In genomic region chr11:19725379-19726079, GRCh38 we compare ENCODE assay signal across 1 cellular context.
TF ChIP-seq lines count a peak whose summit lies in the region.

No MANE protein-coding gene starts in this region.

TF ChIP-seq in WTC11, 78 proteins besides CTCF, POLR2A, EP300 and RAD21 (continued from another document):
- TF ChIP-seq CDX4 (CRISPR knock-in tag; IDR thresholded peaks at IDR 0.05; ENCODE audit: borderline replicate concordance), result no peak
- TF ChIP-seq, protein P1, sequence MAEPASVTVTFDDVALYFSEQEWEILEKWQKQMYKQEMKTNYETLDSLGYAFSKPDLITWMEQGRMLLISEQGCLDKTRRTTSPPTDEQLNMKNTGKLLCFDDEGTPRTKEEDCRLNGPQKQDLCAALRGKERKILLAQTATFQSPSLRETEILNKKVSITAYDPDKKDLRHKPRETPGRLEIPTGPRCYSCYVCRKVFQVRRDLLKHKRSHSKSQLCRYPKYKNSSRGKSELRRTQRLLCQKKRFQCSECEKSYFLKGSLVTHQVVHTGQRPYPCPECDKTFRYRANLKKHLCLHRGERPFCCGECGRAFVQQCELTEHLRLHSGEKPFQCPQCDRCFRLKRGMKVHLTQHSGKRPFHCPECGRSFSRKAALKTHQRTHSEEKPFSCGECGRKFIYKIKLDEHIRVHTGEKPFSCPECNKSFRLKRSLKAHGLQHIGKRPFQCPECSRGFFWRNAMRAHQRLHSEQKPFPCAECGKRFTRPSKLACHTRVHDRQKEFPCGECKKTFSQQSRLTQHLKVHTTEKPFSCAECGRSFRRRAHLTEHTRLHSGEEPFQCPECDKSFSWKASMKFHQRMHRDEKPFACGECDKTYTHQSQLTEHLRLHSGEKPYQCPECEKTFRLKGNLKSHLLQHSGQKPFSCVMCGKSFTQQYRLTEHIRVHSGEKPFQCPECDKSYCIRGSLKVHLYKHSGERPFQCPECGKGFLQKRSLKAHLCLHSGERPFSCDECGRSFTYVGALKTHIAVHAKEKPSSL (CRISPR knock-in tag; conservative IDR thresholded peaks at IDR 0.05), result no peak
- no peak for TF ChIP-seq FOXP1 (CRISPR knock-in tag; IDR thresholded peaks at IDR 0.05; ENCODE audit: borderline replicate concordance)
- TF ChIP-seq MAX (CRISPR knock-in tag; IDR thresholded peaks at IDR 0.05), result no peak
- TF ChIP-seq STAT6 (CRISPR knock-in tag; conservative IDR thresholded peaks at IDR 0.05; ENCODE audit: low read depth), result no peak
- no peak for TF ChIP-seq ELF4 (CRISPR knock-in tag; IDR thresholded peaks at IDR 0.05; ENCODE audit: low read depth)
- no peak for TF ChIP-seq ZMAT4 (CRISPR knock-in tag; IDR thresholded peaks at IDR 0.05)
- TF ChIP-seq CREM (CRISPR knock-in tag; IDR thresholded peaks at IDR 0.05), result no peak
TF ChIP-seq in WTC11: peak in this region for 0.
